In the genomic region with DNA sequence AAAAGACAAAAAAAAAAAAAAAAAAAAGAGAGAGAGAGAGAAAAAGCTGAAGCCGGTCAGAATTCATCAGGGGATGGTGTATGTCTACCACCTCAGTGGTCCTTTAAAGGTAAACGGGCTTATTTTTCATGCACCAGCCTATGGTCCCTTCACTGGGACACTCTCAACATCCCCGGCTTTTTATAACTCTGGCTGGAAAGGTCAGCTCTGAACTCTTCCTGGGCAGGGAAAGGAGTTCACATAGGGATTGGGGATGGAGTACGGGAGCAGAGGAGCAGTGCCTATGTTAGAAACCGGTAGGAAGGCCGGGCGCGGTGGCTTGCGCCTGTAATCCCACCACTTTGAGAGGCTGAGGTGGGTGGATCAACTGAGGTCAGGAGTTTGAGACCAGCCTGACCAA, we compare ENCODE assay signal across 29 cellular contexts. TPM values are rescaled to one million over a fixed set of nuclear protein-coding genes. Genes with fewer than 3 reads are reported as not detected.
"Had no signal": no experiment of that assay in that cellular context is flagged by ENCODE, and none has a peak within 500 bp of the region (broad histone marks: within the 10 kb centered on the region; RNA-seq: fewer than 3 reads in every experiment).

No MANE protein-coding gene starts in this region.

- H3K4me3 Mint-ChIP-seq: activated T-helper 1 cell treated with anti-CD3 and anti-CD28 coated beads, Interleukin-12 subunit alpha, Interleukin-12 subunit beta, Interleukin-2, Interleukin-4 antibody, amounts not matched to agents 30 ng/mL and 10 ng/mL and 1 ng/mL, durations not matched to agents 14 hours and 24 hours and 36 hours; immature natural killer cell; nephron had no signal

- DNase-seq: activated CD4-positive, alpha-beta T cell treated with anti-CD3 and anti-CD28 coated beads for 4 hours; activated CD4-positive, alpha-beta T cell treated with anti-CD3 and anti-CD28 coated beads, Interleukin-2, amount 50 U/mL, for 48 hours; activated CD8-positive, alpha-beta memory T cell treated with anti-CD3 and anti-CD28 coated beads for 24 hours; activated effector memory CD4-positive, alpha-beta T cell treated with anti-CD3 and anti-CD28 coated beads, Interleukin-2, amount 50 U/mL, for 16 hours; activated naive CD4-positive, alpha-beta T cell treated with anti-CD3 and anti-CD28 coated beads, Interleukin-2, amount 50 U/mL, for 16 hours; amniotic stem cell; cortex of kidney; head of caudate nucleus; hypothalamus; immature natural killer cell; kidney; lower lobe of right lung; mucosa of descending colon; retina; stimulated activated CD4-positive, alpha-beta T cell treated with anti-CD3 and anti-CD28 coated beads, Interleukin-4, amount 100 ng/mL, for 4 hours; stimulated activated CD8-positive, alpha-beta memory T cell treated with anti-CD3 and anti-CD28 coated beads, Interleukin-4, amount 100 ng/mL, for 48 hours; stimulated activated naive CD4-positive, alpha-beta T cell; T-helper 2 cell; tibial artery had no signal

- H3K36me3 Mint-ChIP-seq: immature natural killer cell had no signal

- H3K4me1 ChIP-seq: prostate gland, tibial artery had no signal

- H3K4me1 Mint-ChIP-seq: nephron had no signal

- H3K9me3 Mint-ChIP-seq: activated T-helper 1 cell treated with anti-CD3 and anti-CD28 coated beads, Interleukin-12 subunit alpha, Interleukin-12 subunit beta, Interleukin-2, Interleukin-4 antibody, amounts not matched to agents 30 ng/mL and 10 ng/mL and 1 ng/mL, durations not matched to agents 14 hours and 24 hours and 36 hours; immature natural killer cell had no signal

- ATAC-seq: lower lobe of right lung, sciatic nerve had no signal

- H3K27me3 ChIP-seq: brain microvascular endothelial cell, neutrophil, suprapubic skin, tibial artery had no signal

- H3K9me3 ChIP-seq: lower lobe of right lung, mucosa of descending colon, neutrophil, prostate gland, suprapubic skin, tibial artery had no signal

- H3K27ac Mint-ChIP-seq: activated T-helper 1 cell treated with anti-CD3 and anti-CD28 coated beads, Interleukin-12 subunit alpha, Interleukin-12 subunit beta, Interleukin-2, Interleukin-4 antibody, amounts not matched to agents 30 ng/mL and 10 ng/mL and 1 ng/mL, durations not matched to agents 14 hours and 24 hours and 36 hours had no signal

- H3K4me3 ChIP-seq: lower lobe of right lung, mucosa of descending colon, prostate gland, skin epidermis, suprapubic skin, tibial artery had no signal

- H3K27ac ChIP-seq: brain microvascular endothelial cell, lower lobe of right lung, neutrophil, prostate gland, skin epidermis, suprapubic skin, tibial artery had no signal

- H3K36me3 ChIP-seq: brain microvascular endothelial cell, lower lobe of right lung, neutrophil, prostate gland, suprapubic skin, tibial artery had no signal

RNA-seq across cellular contexts. Expression of a gene that starts 32.0 kb away (rescaled TPM):
- total RNA-seq: endothelial cell of umbilical vein, lower lobe of right lung, mesenteric fat pad had no signal
- polyA plus RNA-seq: endothelial cell of umbilical vein had no signal
